1 cellular context compared by ENCODE assay signal in the genomic region with DNA sequence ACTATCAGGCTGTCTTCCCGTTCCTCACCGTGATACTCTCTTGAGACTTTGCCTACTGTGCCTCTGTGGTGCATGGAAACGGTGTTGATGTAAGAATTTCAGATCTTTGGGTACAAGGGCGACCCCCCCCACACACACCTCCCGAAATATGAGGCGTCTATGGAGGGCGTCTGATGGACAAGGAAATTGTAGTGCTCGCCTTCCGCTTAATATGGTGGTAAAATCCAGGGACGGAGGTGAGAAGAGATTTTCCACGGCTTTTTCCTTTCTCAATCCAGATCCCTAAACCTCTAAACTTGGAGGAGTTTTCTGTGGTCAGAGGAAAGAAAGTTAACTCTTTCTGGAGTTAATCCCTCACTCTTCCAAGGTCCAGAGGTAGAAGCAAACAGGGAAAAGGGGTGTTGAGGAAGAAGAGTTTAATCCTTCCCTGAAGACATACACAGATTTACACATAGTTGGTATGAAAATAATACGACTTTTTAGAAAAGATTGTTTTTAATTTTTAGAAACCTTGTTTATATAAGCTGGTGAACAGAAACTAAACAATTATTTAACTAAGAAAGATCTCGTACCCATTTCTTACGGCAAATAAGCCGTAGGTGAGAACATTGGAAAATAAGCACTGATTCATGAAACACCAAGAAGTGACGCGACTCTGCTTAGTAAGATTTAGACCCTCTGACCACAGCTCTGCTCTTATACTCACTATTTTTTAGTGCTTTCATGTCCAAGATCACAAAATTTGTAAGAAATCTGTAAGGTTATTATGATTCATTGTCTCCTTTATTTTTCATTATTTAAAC.
TF ChIP-seq lines count a peak whose summit lies in the region.

No MANE protein-coding gene starts in this region.

TF ChIP-seq in HCT116, 20 proteins besides CTCF, POLR2A, EP300 and RAD21 (continued from another document):
- no peak for TF ChIP-seq REST (IDR thresholded peaks at IDR 0.05; ENCODE audit: low read depth)
- no peak for TF ChIP-seq FOSL1 (IDR thresholded peaks at IDR 0.05; ENCODE audit: low read depth)
- TF ChIP-seq YY1 (IDR thresholded peaks at IDR 0.05; ENCODE audit: extremely low read depth, insufficient replicate concordance, low read depth, low read length): no peak
- no peak for TF ChIP-seq TCF7L2 (IDR thresholded peaks at IDR 0.05; ENCODE audit: borderline replicate concordance, extremely low read depth, insufficient read depth, insufficient read length)
